ENCODE assay signal across 12 cellular contexts in the genomic region with DNA sequence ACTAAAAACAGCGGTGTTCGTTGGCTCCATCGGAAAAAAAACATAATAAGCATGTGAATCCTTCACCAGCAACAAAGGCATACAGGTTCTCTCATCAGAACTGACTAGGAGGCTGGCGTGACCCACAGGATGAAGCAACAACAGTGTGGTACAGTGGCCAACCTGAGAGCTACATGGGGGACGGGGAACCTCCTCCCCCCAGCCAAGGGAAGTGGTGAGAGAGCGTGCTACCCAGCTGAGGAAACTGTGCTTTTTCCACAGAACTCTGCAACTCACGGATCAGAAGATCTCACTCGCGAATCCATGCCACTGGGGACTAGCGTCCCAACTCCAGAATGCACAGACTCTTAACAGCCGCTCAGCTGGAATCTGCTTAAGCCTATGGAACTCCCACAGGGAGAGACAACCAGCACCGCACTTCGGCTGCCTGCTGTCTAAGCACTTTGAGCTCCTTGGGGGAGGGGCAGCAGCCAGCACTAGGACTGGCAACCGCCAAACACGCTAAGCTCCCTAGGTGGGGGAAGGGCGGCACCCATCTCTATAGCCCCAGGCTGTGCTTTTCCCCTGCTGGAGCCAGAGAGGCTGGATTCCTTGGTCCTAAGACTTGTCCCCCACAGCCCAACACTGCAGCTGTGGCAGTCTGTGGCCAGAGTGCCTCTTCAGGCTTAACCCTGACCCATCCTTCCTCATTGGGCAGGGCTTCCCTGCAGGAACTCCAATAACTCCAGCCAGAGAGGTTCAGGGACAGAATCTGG.
DNase-seq lines count a peak whose midpoint lies in the region; ATAC-seq lines count a peak whose summit lies in the region.
"Had no signal": no experiment of that assay in that cellular context is flagged by ENCODE, and none has a peak within 500 bp of the region (broad histone marks: within the 10 kb centered on the region; RNA-seq: fewer than 3 reads in every experiment).

No MANE protein-coding gene starts in this region.

- H3K4me1 ChIP-seq in HUES48 (ENCODE audit: control insufficient read depth, insufficient read depth, low read length) (peaks cover 25% of the 10 kb centered on the region), NT2/D1 (ENCODE audit: insufficient read depth, insufficient read length) (peaks cover 5% of the 10 kb centered on the region)
- H3K4me1 ChIP-seq: esophagus muscularis mucosa had no signal

- H3K27ac ChIP-seq in HUES48 (ENCODE audit: low read depth, low read length) = peak overlapping the region; percentile 64
- H3K27ac ChIP-seq: esophagus muscularis mucosa had no signal

- H3K9ac ChIP-seq in HUES48 (ENCODE audit: low read depth, low read length) (peak overlapping the region; percentile 21; the same call in 1 of the 2 replicates), NT2/D1 (ENCODE audit: insufficient read length, low read depth) (no peak overlapping the region)

- no peaks in the 10 kb centered on the region for H3K36me3 ChIP-seq in HUES48 (ENCODE audit: control insufficient read depth, insufficient read depth, low read length)
- H3K36me3 ChIP-seq in NT2/D1 (ENCODE audit: insufficient read depth, insufficient read length, low read length) = no peaks in the 10 kb centered on the region
- H3K36me3 ChIP-seq: esophagus muscularis mucosa had no signal

- peak overlapping the region; percentile 39; the same call in 1 of the 2 replicates for H3K4me3 ChIP-seq in HUES48 (ENCODE audit: low read depth, low read length)
- peak overlapping the region; percentile 25 for H3K4me3 ChIP-seq in NT2/D1 (ENCODE audit: insufficient read length, low read depth)
- H3K4me3 ChIP-seq: esophagus muscularis mucosa had no signal

- DNase-seq in EL = peak; percentile 39
- peak; percentile 92 for DNase-seq in NT2/D1 (ENCODE audit: low read depth, low spot score)
- peak; percentile 64 for DNase-seq in iPS-NIHi7 (ENCODE audit: extremely low spot score)
- no peak for DNase-seq in LoVo (ENCODE audit: low spot score)
- DNase-seq in NCI-H1092 treated with DMSO at 0.1 percent for 48 hours (lab: John Stamatoyannopoulos, UW) = no peak
- no peak for DNase-seq in GM03348 (ENCODE audit: low spot score)
- DNase-seq: activated CD8-positive, alpha-beta memory T cell treated with anti-CD3 and anti-CD28 coated beads, Interleukin-2, amount 50 U/mL, for 48 hours; GF-D8; NCI-H2029 treated with DMSO at 0.1 percent for 48 hours had no signal

- H3K27me3 ChIP-seq in HUES48 (ENCODE audit: control insufficient read depth, insufficient read depth, low read length) (no peaks in the 10 kb centered on the region), NT2/D1 (ENCODE audit: insufficient read depth, insufficient read length) (no peaks in the 10 kb centered on the region)

- H3K9me3 ChIP-seq in HUES48 (ENCODE audit: control insufficient read depth, insufficient read depth, low read length) = no peaks in the 10 kb centered on the region
- H3K9me3 ChIP-seq in NT2/D1 (ENCODE audit: insufficient read depth, low read length) = peaks cover 20% of the 10 kb centered on the region; the same call in 1 of the 2 replicates
- H3K9me3 ChIP-seq: esophagus muscularis mucosa had no signal

- ATAC-seq in HG02938 (IDR thresholded peaks at IDR 0.05; ENCODE audit: unreplicated experiment) = no peak

Comparison
In these comparisons a context has a peak if more than half of its experiments do, and no peak if none do; other contexts are left out.
1. DNase-seq: peak in EL (single experiment), NT2/D1 (single experiment) and iPS-NIHi7 (single experiment); none in LoVo (single experiment), NCI-H1092 treated with DMSO at 0.1 percent for 48 hours (single experiment) and GM03348 (single experiment).